In genomic region chr3:48188266-48189201, GRCh38 we compare ENCODE assay signal across 8 cellular contexts. TPM values are rescaled to one million over a fixed set of nuclear protein-coding genes. Genes with fewer than 3 reads are reported as not detected.
DNase-seq lines count a peak whose midpoint lies in the region; ATAC-seq lines count a peak whose summit lies in the region.

Gene CDC25A, minus strand, starts transcription at chr3:48188417. Its CDS starts 470 bp downstream, at chr3:48187947.

- H3K9me3 Mint-ChIP-seq in dendritic cell treated with granulocyte-macrophage colony-stimulating factor and Interleukin-4, amounts not matched to agents 40 ng/mL and 50 ng/mL, for 4 days, result no peaks in the 10 kb centered on the region

- peak; percentile 67 to 96 (median 90) for DNase-seq in C1 segment of cervical spinal cord (lab: John Stamatoyannopoulos, UW)
- peak; percentile 93 for DNase-seq in NCI-H748 treated with DMSO at 0.1 percent for 48 hours (lab: John Stamatoyannopoulos, UW)
- peak; percentile 74 to 92 for DNase-seq in activated CD4-positive, alpha-beta T cell treated with anti-CD3 and anti-CD28 coated beads, Interleukin-2, amount 50 U/mL, for 24 hours (ENCODE audit: low read depth in 1 of 2, low spot score in 1 of 2)
- DNase-seq in left lobe of liver (ENCODE audit: low spot score), result peak; percentile 98
- DNase-seq in stimulated activated CD4-positive, alpha-beta T cell treated with anti-CD3 and anti-CD28 coated beads, Interleukin-2, amount 100 ng/mL, for 4 hours (ENCODE audit: low read depth), result peak; percentile 89

- ATAC-seq in GM19372 (IDR thresholded peaks at IDR 0.05; ENCODE audit: low read depth, unreplicated experiment) (peak; percentile 93), HG03558 (IDR thresholded peaks at IDR 0.05; ENCODE audit: extremely low read depth, unreplicated experiment) (peak; percentile 66), left lobe of liver (peak; percentile 96)

- peaks cover 13% of the 10 kb centered on the region for H3K4me1 Mint-ChIP-seq in dendritic cell treated with granulocyte-macrophage colony-stimulating factor and Interleukin-4, amounts not matched to agents 40 ng/mL and 50 ng/mL, for 4 days (ENCODE audit: low read depth)

- H3K4me3 Mint-ChIP-seq in dendritic cell treated with granulocyte-macrophage colony-stimulating factor and Interleukin-4, amounts not matched to agents 40 ng/mL and 50 ng/mL, for 4 days, result peak within 1 kb of the TSS; percentile 79

- H3K36me3 Mint-ChIP-seq in dendritic cell treated with granulocyte-macrophage colony-stimulating factor and Interleukin-4, amounts not matched to agents 40 ng/mL and 50 ng/mL, for 4 days (ENCODE audit: low read depth), result no peaks in the 10 kb centered on the region

- no peak within 1 kb of the TSS for H3K27ac Mint-ChIP-seq in dendritic cell treated with granulocyte-macrophage colony-stimulating factor and Interleukin-4, amounts not matched to agents 40 ng/mL and 50 ng/mL, for 4 days

- intact Hi-C loops in dendritic cell treated with granulocyte-macrophage colony-stimulating factor and Interleukin-4, amounts not matched to agents 40 ng/mL and 50 ng/mL, for 4 days (cut with micrococcal nuclease), result no loop called here

- H3K27me3 Mint-ChIP-seq in dendritic cell treated with granulocyte-macrophage colony-stimulating factor and Interleukin-4, amounts not matched to agents 40 ng/mL and 50 ng/mL, for 4 days, result peaks cover 12% of the 10 kb centered on the region

RNA-seq across cellular contexts. Expression of gene CDC25A, which starts in this region (rescaled TPM):
- total RNA-seq in left lobe of liver, result 0.58 TPM

Comparison
In these comparisons a context has a peak if more than half of its experiments do, and no peak if none do; other contexts are left out.
1. Peak in every context shown above with its lines: DNase-seq and ATAC-seq.
2. Peak in DNase-seq and ATAC-seq in left lobe of liver; RNA of the gene not detected or under 1 TPM.